21 cellular contexts compared by ENCODE assay signal in genomic region chr1:89827902-89828301, GRCh38. TPM values are rescaled to one million over a fixed set of nuclear protein-coding genes. Genes with fewer than 3 reads are reported as not detected.
A peak's percentile ranks its signal among the peaks of the same experiment; 100 is the strongest.
DNase-seq lines count a peak whose midpoint lies in the region; ATAC-seq and TF ChIP-seq lines count a peak whose summit lies in the region.
"Had no signal": no experiment of that assay in that cellular context is flagged by ENCODE, and none has a peak within 500 bp of the region (broad histone marks: within the 10 kb centered on the region; RNA-seq: fewer than 3 reads in every experiment).

No MANE protein-coding gene starts in this region.

- no peak overlapping the region for H3K4me3 Mint-ChIP-seq in CD14-positive monocyte
- H3K4me3 Mint-ChIP-seq: CD4-positive, alpha-beta T cell; CD8-positive, alpha-beta T cell had no signal

- H3K9me3 ChIP-seq in HEK293 (ENCODE audit: control insufficient read depth, insufficient read depth, low read depth, low read length), result no peaks in the 10 kb centered on the region
- H3K9me3 ChIP-seq: BE2C had no signal

- DNase-seq in CD14-positive monocyte (ENCODE audit: low spot score) (no peak), caudate nucleus (lab: John Stamatoyannopoulos, UW) (no peak), GM13976 (ENCODE audit: low spot score) (no peak), NCI-H146 treated with DMSO at 0.1 percent for 48 hours (lab: John Stamatoyannopoulos, UW; ENCODE audit: unreplicated experiment) (no peak)
- DNase-seq: 8988T; ACHN; BE2C; C1 segment of cervical spinal cord; CD4-positive, alpha-beta T cell; CD8-positive, alpha-beta T cell; DMS 273 treated with DMSO at 0.1 percent for 48 hours; DMS153; DMS53; DMS79; DND-41; EL; GDM1 had no signal

- H3K27ac Mint-ChIP-seq in CD14-positive monocyte, result peak overlapping the region in 4 of 7 donors; percentile 19 to 82 (median 64)
- H3K27ac Mint-ChIP-seq: CD4-positive, alpha-beta T cell; CD8-positive, alpha-beta T cell had no signal

- intact Hi-C loops in CD14-positive monocyte (cut with micrococcal nuclease), result loop anchor here in 1 of 2 donors (2.0 kb wide), 1 partner anchor 13 kb away; no protein-coding TSS in a partner anchor

- in situ Hi-C loops in GM13976 (cut with MboI; ENCODE audit: low sequenced_read_pairs, unreplicated experiment), result no loop called here

- H3K4me3 ChIP-seq in HEK293 (ENCODE audit: low read depth, low read length), result no peak overlapping the region
- H3K4me3 ChIP-seq: BLaER1, GM12878 had no signal

- peaks cover 87% of the 10 kb centered on the region for H3K4me1 Mint-ChIP-seq in CD14-positive monocyte

- H3K27me3 Mint-ChIP-seq in CD14-positive monocyte (ENCODE audit: low read depth in 3 of 3), result no peaks in the 10 kb centered on the region
- H3K27me3 Mint-ChIP-seq: CD4-positive, alpha-beta T cell had no signal

- H3K4me1 ChIP-seq in HEK293 (ENCODE audit: control insufficient read depth, insufficient read depth, low read length), result peaks cover 7% of the 10 kb centered on the region
- H3K4me1 ChIP-seq: BE2C had no signal

- peaks cover 0 to 11% of the 10 kb centered on the region in 2 experiments; a peak in 1 of 3 replicates for H3K36me3 ChIP-seq in HEK293 (ENCODE audit: control insufficient read depth in 2 of 2, insufficient read depth in 1 of 2, low read length in 2 of 2)
- H3K36me3 ChIP-seq: BE2C had no signal

- H3K36me3 Mint-ChIP-seq in CD14-positive monocyte, result peaks cover 33 to 34% of the 10 kb centered on the region in 2 donors

- POLR2A ChIA-PET in HEK293 (lab: Yijun Ruan, JAX), result no interaction called here

- no peaks in the 10 kb centered on the region for H3K9me3 Mint-ChIP-seq in CD14-positive monocyte
- H3K9me3 Mint-ChIP-seq: CD4-positive, alpha-beta T cell; CD8-positive, alpha-beta T cell had no signal

- H3K27ac ChIP-seq in HEK293 (ENCODE audit: extremely low read depth, low read depth, low read length), result no peak overlapping the region
- H3K27ac ChIP-seq in caudate nucleus (ENCODE audit: low read depth, low read length), result peak overlapping the region; percentile 36
- H3K27ac ChIP-seq: BLaER1 had no signal

- no peak for TF ChIP-seq CTCF in CD14-positive monocyte (IDR thresholded peaks at IDR 0.05)
- TF ChIP-seq CTCF in HEK293 (tag by site-specific recombination; IDR thresholded peaks at IDR 0.05), result no peak
- TF ChIP-seq CTCF in GM13976 (IDR thresholded peaks at IDR 0.05; ENCODE audit: borderline replicate concordance, control extremely low read depth, extremely low read depth, insufficient read depth, missing control alignments), result no peak

- ATAC-seq in HG02571 (IDR thresholded peaks at IDR 0.05; ENCODE audit: unreplicated experiment), result no peak
- ATAC-seq: CD8-positive, alpha-beta T cell; GM12878 had no signal

- CTCF ChIA-PET in HEK293 (lab: Yijun Ruan, JAX), result no interaction called here

TF ChIP-seq in HEK293, 187 proteins besides CTCF, POLR2A, EP300 and RAD21:
- TF ChIP-seq ZNF785 (tag by site-specific recombination; IDR thresholded peaks at IDR 0.05) (no peak), ZNF510 (tag by site-specific recombination; IDR thresholded peaks at IDR 0.05; ENCODE audit: insufficient replicate concordance) (peak; percentile 96)

RNA-seq across cellular contexts. Expression of gene LRRC8D, which starts 7.1 kb away (rescaled TPM):
- polyA plus RNA-seq in CD14-positive monocyte, result 10 to 100 TPM; 28.0 to 42.9 TPM
